Comparison of ENCODE assay signal across 11 cellular contexts in genomic region chr1:28173980-28174297, GRCh38. TPM values are rescaled to one million over a fixed set of nuclear protein-coding genes. Genes with fewer than 3 reads are reported as not detected.
A peak's percentile ranks its signal among the peaks of the same experiment; 100 is the strongest.
DNase-seq lines count a peak whose midpoint lies in the region; ATAC-seq and TF ChIP-seq lines count a peak whose summit lies in the region.
"Had no signal": no experiment of that assay in that cellular context is flagged by ENCODE, and none has a peak within 500 bp of the region (broad histone marks: within the 10 kb centered on the region; RNA-seq: fewer than 3 reads in every experiment).

No MANE protein-coding gene starts in this region.

- H3K9me3 Mint-ChIP-seq in activated CD8-positive, alpha-beta T cell treated with anti-CD3 and anti-CD28 coated beads, Interleukin-2, amount 10 ng/mL, durations not matched to agents 7 days and 5 days (ENCODE audit: insufficient read depth), result no peaks in the 10 kb centered on the region
- H3K9me3 Mint-ChIP-seq: T-cell had no signal

- H3K27ac ChIP-seq in DOHH2 (ENCODE audit: low read depth, low read length) (peak overlapping the region; percentile 75), neutrophil (peak overlapping the region; percentile 98), breast epithelium (peak overlapping the region in 1 of 2 donors; percentile 88)

- H3K27me3 ChIP-seq in DOHH2 (ENCODE audit: control insufficient read depth, low read length) (no peaks in the 10 kb centered on the region), neutrophil (no peaks in the 10 kb centered on the region), breast epithelium (no peaks in the 10 kb centered on the region)

- TF ChIP-seq POLR2A in breast epithelium (IDR thresholded peaks at IDR 0.05), result no peak

- H3K27ac Mint-ChIP-seq in activated CD8-positive, alpha-beta T cell treated with anti-CD3 and anti-CD28 coated beads, Interleukin-2, amount 10 ng/mL, durations not matched to agents 7 days and 5 days, result no peak overlapping the region
- H3K27ac Mint-ChIP-seq: T-cell had no signal

- no peak for TF ChIP-seq CTCF in DOHH2 (IDR thresholded peaks at IDR 0.05; ENCODE audit: low read depth, low read length, poor library complexity, severe bottlenecking)
- no peak for TF ChIP-seq CTCF in fibroblast of villous mesenchyme (IDR thresholded peaks at IDR 0.05; ENCODE audit: insufficient read depth, low read depth, low read length)
- no peak for TF ChIP-seq CTCF in neutrophil (IDR thresholded peaks at IDR 0.05)
- TF ChIP-seq CTCF in breast epithelium (IDR thresholded peaks at IDR 0.05), result no peak

- H3K36me3 Mint-ChIP-seq in activated CD8-positive, alpha-beta T cell treated with anti-CD3 and anti-CD28 coated beads, Interleukin-2, amount 10 ng/mL, durations not matched to agents 7 days and 5 days (ENCODE audit: low read depth), result no peaks in the 10 kb centered on the region
- H3K36me3 Mint-ChIP-seq: T-cell had no signal

- H3K79me2 ChIP-seq in DOHH2 (ENCODE audit: control insufficient read depth, low read length), result no peaks in the 10 kb centered on the region

- intact Hi-C loops in breast epithelium (cut with DNase I; ENCODE audit: low total_unique reads), result no loop called here

- H3K4me2 ChIP-seq in DOHH2 (ENCODE audit: low read length), result peak overlapping the region; percentile 69

- H3F3A ChIP-seq in DOHH2 (ENCODE audit: control insufficient read depth, insufficient read depth), result peaks cover 30% of the 10 kb centered on the region

- peak overlapping the region; percentile 49 for H3K4me3 ChIP-seq in DOHH2 (ENCODE audit: low read length)
- H3K4me3 ChIP-seq in fibroblast of villous mesenchyme (ENCODE audit: low read depth, low read length), result no peak overlapping the region
- H3K4me3 ChIP-seq in neutrophil (ENCODE audit: low read depth in 1 of 2, low read length in 1 of 2), result peak overlapping the region; percentile 93 to 97
- no peak overlapping the region for H3K4me3 ChIP-seq in breast epithelium

- H3K4me1 Mint-ChIP-seq in activated CD8-positive, alpha-beta T cell treated with anti-CD3 and anti-CD28 coated beads, Interleukin-2, amount 10 ng/mL, durations not matched to agents 7 days and 5 days (ENCODE audit: low read depth), result peaks cover 55% of the 10 kb centered on the region

- no peaks in the 10 kb centered on the region for H3K9me3 ChIP-seq in DOHH2 (ENCODE audit: control insufficient read depth, insufficient read depth, low read length)
- H3K9me3 ChIP-seq in neutrophil, result no peaks in the 10 kb centered on the region
- H3K9me3 ChIP-seq in breast epithelium, result no peaks in the 10 kb centered on the region

- DNase-seq in fibroblast of villous mesenchyme (ENCODE audit: low read depth) (peak; percentile 64), breast epithelium (ENCODE audit: low spot score in 2 of 2) (no peak), NCI-H2196 (lab: John Stamatoyannopoulos, UW; ENCODE audit: unreplicated experiment) (no peak)
- DNase-seq in activated CD8-positive, alpha-beta T cell treated with anti-CD3 and anti-CD28 coated beads, Interleukin-2, amount 10 ng/mL, durations not matched to agents 7 days and 5 days, result no peak
- DNase-seq: COR-L47, NCI-H774, T-cell had no signal

- POLR2A ChIA-PET in activated CD8-positive, alpha-beta T cell treated with anti-CD3 and anti-CD28 coated beads, Interleukin-2, amount 10 ng/mL, durations not matched to agents 7 days and 5 days (lab: Charles Lee), result interaction anchor here (0.6 kb wide), 1 partner anchor 11 kb away, joined by 3 read pairs; no protein-coding TSS in a partner anchor

- H4K20me1 ChIP-seq in DOHH2 (ENCODE audit: control insufficient read depth, insufficient read depth, low read depth, low read length), result no peaks in the 10 kb centered on the region; the same call in 1 of the 2 replicates

- H3K36me3 ChIP-seq in DOHH2 (ENCODE audit: control insufficient read depth, low read length) (peaks cover 4% of the 10 kb centered on the region; the same call in 1 of the 2 replicates), neutrophil (peaks cover 47% of the 10 kb centered on the region), breast epithelium (no peaks in the 10 kb centered on the region)

- H3K9me2 ChIP-seq in DOHH2 (replicated peaks; ENCODE audit: control insufficient read depth, low read length), result no peaks in the 10 kb centered on the region

- H3K4me3 Mint-ChIP-seq in activated CD8-positive, alpha-beta T cell treated with anti-CD3 and anti-CD28 coated beads, Interleukin-2, amount 10 ng/mL, durations not matched to agents 7 days and 5 days, result no peak overlapping the region
- H3K4me3 Mint-ChIP-seq: T-cell had no signal

- H3K4me1 ChIP-seq in DOHH2 (ENCODE audit: control insufficient read depth, low read length) (peaks cover 75% of the 10 kb centered on the region), neutrophil (ENCODE audit: control insufficient read depth in 1 of 2, insufficient read depth in 1 of 2, low read depth in 1 of 2, low read length in 1 of 2) (peaks cover 73 to 91% of the 10 kb centered on the region in 2 experiments), breast epithelium (no peaks in the 10 kb centered on the region)

- ATAC-seq in SK-N-SH treated with all-trans-retinoic acid at 6 μM for 48 hours (peak; percentile 69), HG02642 (IDR thresholded peaks at IDR 0.05; ENCODE audit: poor library complexity, unreplicated experiment) (no peak)
- ATAC-seq in activated CD8-positive, alpha-beta T cell treated with anti-CD3 and anti-CD28 coated beads, Interleukin-2, amount 10 ng/mL, durations not matched to agents 7 days and 5 days, result no peak
- ATAC-seq: T-cell had no signal

- H3K27me3 Mint-ChIP-seq in activated CD8-positive, alpha-beta T cell treated with anti-CD3 and anti-CD28 coated beads, Interleukin-2, amount 10 ng/mL, durations not matched to agents 7 days and 5 days (ENCODE audit: low read depth), result peaks cover 40% of the 10 kb centered on the region
- H3K27me3 Mint-ChIP-seq: T-cell had no signal

- CTCF ChIA-PET in activated CD8-positive, alpha-beta T cell treated with anti-CD3 and anti-CD28 coated beads, Interleukin-2, amount 10 ng/mL, durations not matched to agents 7 days and 5 days (lab: Charles Lee), result interaction anchor here (0.6 kb wide), 1 partner anchor 135 kb away, joined by 4 read pairs; no protein-coding TSS in a partner anchor

TF ChIP-seq in SK-N-SH treated with all-trans-retinoic acid at 6 μM for 48 hours, 23 proteins besides CTCF, POLR2A, EP300 and RAD21:
- TF ChIP-seq ARNTL (CRISPR knock-in tag; IDR thresholded peaks at IDR 0.05; ENCODE audit: borderline replicate concordance, low read depth) (no peak), CSRNP3 (CRISPR knock-in tag; IDR thresholded peaks at IDR 0.05) (no peak), ESRRG (CRISPR knock-in tag; IDR thresholded peaks at IDR 0.05) (no peak), ZFP3 (CRISPR knock-in tag; IDR thresholded peaks at IDR 0.05) (no peak)

RNA-seq across cellular contexts. Expression of gene PTAFR, which starts 2.6 kb away (rescaled TPM):
- under 0.01 TPM in 2 replicates for total RNA-seq in fibroblast of villous mesenchyme
- total RNA-seq in activated CD8-positive, alpha-beta T cell treated with anti-CD3 and anti-CD28 coated beads, Interleukin-2, amount 10 ng/mL, durations not matched to agents 7 days and 5 days, result under 1 TPM; 0.47 to 0.50 TPM
- total RNA-seq in breast epithelium, result 1 to 10 TPM; 5.6 to 8.3 (median 6.2) TPM

RNA-seq across cellular contexts. Expression of gene DNAJC8, which starts 58.9 kb away (rescaled TPM):
- 68.0 and 81.6 TPM in 2 replicates for total RNA-seq in fibroblast of villous mesenchyme
- 100 to 1,000 TPM; 121 to 124 TPM for total RNA-seq in activated CD8-positive, alpha-beta T cell treated with anti-CD3 and anti-CD28 coated beads, Interleukin-2, amount 10 ng/mL, durations not matched to agents 7 days and 5 days
- 10 to 100 TPM; 67.8 to 76.4 (median 75.4) TPM for total RNA-seq in breast epithelium

Comparison
In these comparisons a context has a peak if more than half of its experiments do, and no peak if none do; other contexts are left out.
1. H3K4me3 ChIP-seq: peak in DOHH2 (single experiment) and neutrophil (2 of 2); none in fibroblast of villous mesenchyme (single experiment) and breast epithelium (0 of 3).